In the genomic region with DNA sequence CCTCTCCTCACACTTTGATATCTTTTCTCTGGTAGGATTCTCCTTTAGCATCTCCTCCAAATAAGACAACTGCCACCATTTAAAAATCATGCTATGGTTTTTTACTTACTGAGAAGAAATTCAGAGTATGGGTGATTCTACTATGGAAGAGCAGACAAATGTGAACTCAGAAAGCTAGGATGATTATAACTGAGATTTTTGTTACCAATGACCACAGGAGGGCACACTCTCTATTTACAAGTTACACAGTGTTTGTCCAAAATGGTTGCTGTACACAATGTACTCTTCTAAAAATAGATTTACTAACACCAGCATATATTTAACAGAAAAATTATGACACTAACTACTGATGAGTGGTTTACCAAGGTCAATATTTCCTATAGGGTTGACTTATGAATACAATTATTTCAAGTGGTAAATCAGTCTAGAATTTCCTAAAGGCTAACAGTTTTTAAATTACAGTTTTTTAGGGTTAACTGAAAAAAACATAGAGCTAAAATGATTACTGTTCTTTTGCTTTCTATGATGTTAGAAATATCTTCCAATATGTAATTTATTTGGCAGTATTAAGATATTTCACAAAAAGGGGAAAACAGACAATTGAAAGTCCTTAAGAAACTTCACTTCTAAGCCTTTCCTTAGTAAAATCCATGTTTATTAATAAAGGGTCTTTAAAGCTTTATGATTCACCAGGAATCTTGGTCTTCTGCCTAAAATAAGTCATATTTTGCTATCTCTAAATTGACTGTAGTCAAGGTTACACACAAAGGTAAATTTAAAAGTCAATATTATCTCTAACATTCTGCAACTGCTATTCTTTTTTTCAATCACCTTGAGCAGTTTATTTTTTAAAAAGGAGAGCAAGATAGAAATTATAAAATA, we compare ENCODE assay signal across 1 cellular context.
TF ChIP-seq lines count a peak whose summit lies in the region.

No MANE protein-coding gene starts in this region.

TF ChIP-seq in HepG2, 621 proteins besides CTCF, POLR2A, EP300 and RAD21 (continued from another document and continues in another):
- TF ChIP-seq, protein P1, sequence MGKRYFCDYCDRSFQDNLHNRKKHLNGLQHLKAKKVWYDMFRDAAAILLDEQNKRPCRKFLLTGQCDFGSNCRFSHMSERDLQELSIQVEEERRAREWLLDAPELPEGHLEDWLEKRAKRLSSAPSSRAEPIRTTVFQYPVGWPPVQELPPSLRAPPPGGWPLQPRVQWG (CRISPR knock-in tag; IDR thresholded peaks at IDR 0.05; ENCODE audit: borderline replicate concordance, low read depth) = no peak
- TF ChIP-seq NCOA2 (CRISPR knock-in tag; IDR thresholded peaks at IDR 0.05) (0 out of 2 replicates have a peak, but pooled peaks have one; percentile 29), SIN3B (IDR thresholded peaks at IDR 0.05; ENCODE audit: low read length) (0 out of 2 replicates have a peak, but pooled peaks have one; percentile 44), ZNF883 (CRISPR knock-in tag; IDR thresholded peaks at IDR 0.05; ENCODE audit: not compliant biosample characterization) (no peak), ASH2L (IDR thresholded peaks at IDR 0.05; ENCODE audit: insufficient read length, low read depth, low read length) (peak; percentile 14), HNRNPLL (IDR thresholded peaks at IDR 0.05; ENCODE audit: low read depth, low read length, poor library complexity, severe bottlenecking) (no peak), GATAD2A (CRISPR knock-in tag; IDR thresholded peaks at IDR 0.05) (peak; percentile 51), HOXA3 (CRISPR knock-in tag; IDR thresholded peaks at IDR 0.05) (no peak), ZNF30 (CRISPR knock-in tag; IDR thresholded peaks at IDR 0.05) (no peak), FOXJ3 (CRISPR knock-in tag; IDR thresholded peaks at IDR 0.05; ENCODE audit: borderline replicate concordance) (peak; percentile 42; the same call in 1 of the 2 replicates), TSC22D2 (CRISPR knock-in tag; IDR thresholded peaks at IDR 0.05; ENCODE audit: borderline replicate concordance) (no peak), SMC3 (IDR thresholded peaks at IDR 0.05; ENCODE audit: low read length) (peak; percentile 84), IRF2 (CRISPR knock-in tag; IDR thresholded peaks at IDR 0.05) (0 out of 2 replicates have a peak, but pooled peaks have one; percentile 31), KAT8 (CRISPR knock-in tag; IDR thresholded peaks at IDR 0.05) (peak; percentile 50; the same call in 1 of the 2 replicates), ZNF775 (CRISPR knock-in tag; IDR thresholded peaks at IDR 0.05; ENCODE audit: borderline replicate concordance) (no peak), STAG1 (CRISPR knock-in tag; IDR thresholded peaks at IDR 0.05) (peak; percentile 78), FOXA1 (IDR thresholded peaks at IDR 0.05) (no peak), FOXA1 (CRISPR knock-in tag; IDR thresholded peaks at IDR 0.05) (peak; percentile 91), PPARG (CRISPR knock-in tag; conservative IDR thresholded peaks at IDR 0.05) (0 out of 2 replicates have a peak, but pooled peaks have one; percentile 30), JARID2 (CRISPR knock-in tag; IDR thresholded peaks at IDR 0.05; ENCODE audit: insufficient replicate concordance) (no peak), TMF1 (CRISPR knock-in tag; IDR thresholded peaks at IDR 0.05; ENCODE audit: low read depth) (no peak), EZH2 (conservative IDR thresholded peaks at IDR 0.05; ENCODE audit: low read depth, low read length) (no peak), CBX5 (CRISPR knock-in tag; IDR thresholded peaks at IDR 0.05; ENCODE audit: borderline replicate concordance) (no peak), FOXA3 (CRISPR knock-in tag; IDR thresholded peaks at IDR 0.05) (peak; percentile 93), FOXK1 (CRISPR knock-in tag; IDR thresholded peaks at IDR 0.05; ENCODE audit: borderline replicate concordance, low read depth) (peak; percentile 72; the same call in 1 of the 2 replicates), SOX13 (IDR thresholded peaks at IDR 0.05) (no peak), SOX13 (CRISPR knock-in tag; conservative IDR thresholded peaks at IDR 0.05 in 1 of 2, IDR thresholded peaks at IDR 0.05 in 1 of 2) (peak in 1 of 2 experiments; percentile 23; a peak in 1 of 4 replicates), BRD4 (CRISPR knock-in tag; IDR thresholded peaks at IDR 0.05) (no peak), ZNF616 (CRISPR knock-in tag; IDR thresholded peaks at IDR 0.05; ENCODE audit: low read depth) (no peak), KMT2B (CRISPR knock-in tag; IDR thresholded peaks at IDR 0.05) (peak; percentile 42; the same call in 1 of the 2 replicates), SRSF1 (optimal IDR thresholded peaks at IDR 0.05; ENCODE audit: low read depth, low read length) (no peak)
- TF ChIP-seq, protein P2, sequence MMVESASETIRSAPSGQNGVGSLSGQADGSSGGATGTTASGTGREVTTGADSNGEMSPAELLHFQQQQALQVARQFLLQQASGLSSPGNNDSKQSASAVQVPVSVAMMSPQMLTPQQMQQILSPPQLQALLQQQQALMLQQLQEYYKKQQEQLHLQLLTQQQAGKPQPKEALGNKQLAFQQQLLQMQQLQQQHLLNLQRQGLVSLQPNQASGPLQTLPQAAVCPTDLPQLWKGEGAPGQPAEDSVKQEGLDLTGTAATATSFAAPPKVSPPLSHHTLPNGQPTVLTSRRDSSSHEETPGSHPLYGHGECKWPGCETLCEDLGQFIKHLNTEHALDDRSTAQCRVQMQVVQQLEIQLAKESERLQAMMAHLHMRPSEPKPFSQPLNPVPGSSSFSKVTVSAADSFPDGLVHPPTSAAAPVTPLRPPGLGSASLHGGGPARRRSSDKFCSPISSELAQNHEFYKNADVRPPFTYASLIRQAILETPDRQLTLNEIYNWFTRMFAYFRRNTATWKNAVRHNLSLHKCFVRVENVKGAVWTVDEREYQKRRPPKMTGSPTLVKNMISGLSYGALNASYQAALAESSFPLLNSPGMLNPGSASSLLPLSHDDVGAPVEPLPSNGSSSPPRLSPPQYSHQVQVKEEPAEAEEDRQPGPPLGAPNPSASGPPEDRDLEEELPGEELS (CRISPR knock-in tag; IDR thresholded peaks at IDR 0.05) = peak; percentile 68
- TF ChIP-seq, protein P3, sequence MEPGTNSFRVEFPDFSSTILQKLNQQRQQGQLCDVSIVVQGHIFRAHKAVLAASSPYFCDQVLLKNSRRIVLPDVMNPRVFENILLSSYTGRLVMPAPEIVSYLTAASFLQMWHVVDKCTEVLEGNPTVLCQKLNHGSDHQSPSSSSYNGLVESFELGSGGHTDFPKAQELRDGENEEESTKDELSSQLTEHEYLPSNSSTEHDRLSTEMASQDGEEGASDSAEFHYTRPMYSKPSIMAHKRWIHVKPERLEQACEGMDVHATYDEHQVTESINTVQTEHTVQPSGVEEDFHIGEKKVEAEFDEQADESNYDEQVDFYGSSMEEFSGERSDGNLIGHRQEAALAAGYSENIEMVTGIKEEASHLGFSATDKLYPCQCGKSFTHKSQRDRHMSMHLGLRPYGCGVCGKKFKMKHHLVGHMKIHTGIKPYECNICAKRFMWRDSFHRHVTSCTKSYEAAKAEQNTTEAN (CRISPR knock-in tag; conservative IDR thresholded peaks at IDR 0.05) = 0 out of 2 replicates have a peak, but pooled peaks have one; percentile 35
- TF ChIP-seq, protein P4, sequence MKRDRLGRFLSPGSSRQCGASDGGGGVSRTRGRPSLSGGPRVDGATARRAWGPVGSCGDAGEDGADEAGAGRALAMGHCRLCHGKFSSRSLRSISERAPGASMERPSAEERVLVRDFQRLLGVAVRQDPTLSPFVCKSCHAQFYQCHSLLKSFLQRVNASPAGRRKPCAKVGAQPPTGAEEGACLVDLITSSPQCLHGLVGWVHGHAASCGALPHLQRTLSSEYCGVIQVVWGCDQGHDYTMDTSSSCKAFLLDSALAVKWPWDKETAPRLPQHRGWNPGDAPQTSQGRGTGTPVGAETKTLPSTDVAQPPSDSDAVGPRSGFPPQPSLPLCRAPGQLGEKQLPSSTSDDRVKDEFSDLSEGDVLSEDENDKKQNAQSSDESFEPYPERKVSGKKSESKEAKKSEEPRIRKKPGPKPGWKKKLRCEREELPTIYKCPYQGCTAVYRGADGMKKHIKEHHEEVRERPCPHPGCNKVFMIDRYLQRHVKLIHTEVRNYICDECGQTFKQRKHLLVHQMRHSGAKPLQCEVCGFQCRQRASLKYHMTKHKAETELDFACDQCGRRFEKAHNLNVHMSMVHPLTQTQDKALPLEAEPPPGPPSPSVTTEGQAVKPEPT (CRISPR knock-in tag; IDR thresholded peaks at IDR 0.05; ENCODE audit: low read depth) = no peak
- TF ChIP-seq, protein P5, sequence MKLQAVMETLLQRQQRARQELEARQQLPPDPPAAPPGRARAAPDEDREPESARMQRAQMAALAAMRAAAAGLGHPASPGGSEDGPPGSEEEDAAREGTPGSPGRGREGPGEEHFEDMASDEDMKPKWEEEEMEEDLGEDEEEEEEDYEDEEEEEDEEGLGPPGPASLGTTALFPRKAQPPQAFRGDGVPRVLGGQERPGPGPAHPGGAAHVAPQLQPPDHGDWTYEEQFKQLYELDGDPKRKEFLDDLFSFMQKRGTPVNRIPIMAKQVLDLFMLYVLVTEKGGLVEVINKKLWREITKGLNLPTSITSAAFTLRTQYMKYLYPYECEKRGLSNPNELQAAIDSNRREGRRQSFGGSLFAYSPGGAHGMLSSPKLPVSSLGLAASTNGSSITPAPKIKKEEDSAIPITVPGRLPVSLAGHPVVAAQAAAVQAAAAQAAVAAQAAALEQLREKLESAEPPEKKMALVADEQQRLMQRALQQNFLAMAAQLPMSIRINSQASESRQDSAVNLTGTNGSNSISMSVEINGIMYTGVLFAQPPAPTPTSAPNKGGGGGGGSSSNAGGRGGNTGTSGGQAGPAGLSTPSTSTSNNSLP (IDR thresholded peaks at IDR 0.05; ENCODE audit: low read depth, low read length) = 0 out of 2 replicates have a peak, but pooled peaks have one; percentile 39
- TF ChIP-seq, protein P6, sequence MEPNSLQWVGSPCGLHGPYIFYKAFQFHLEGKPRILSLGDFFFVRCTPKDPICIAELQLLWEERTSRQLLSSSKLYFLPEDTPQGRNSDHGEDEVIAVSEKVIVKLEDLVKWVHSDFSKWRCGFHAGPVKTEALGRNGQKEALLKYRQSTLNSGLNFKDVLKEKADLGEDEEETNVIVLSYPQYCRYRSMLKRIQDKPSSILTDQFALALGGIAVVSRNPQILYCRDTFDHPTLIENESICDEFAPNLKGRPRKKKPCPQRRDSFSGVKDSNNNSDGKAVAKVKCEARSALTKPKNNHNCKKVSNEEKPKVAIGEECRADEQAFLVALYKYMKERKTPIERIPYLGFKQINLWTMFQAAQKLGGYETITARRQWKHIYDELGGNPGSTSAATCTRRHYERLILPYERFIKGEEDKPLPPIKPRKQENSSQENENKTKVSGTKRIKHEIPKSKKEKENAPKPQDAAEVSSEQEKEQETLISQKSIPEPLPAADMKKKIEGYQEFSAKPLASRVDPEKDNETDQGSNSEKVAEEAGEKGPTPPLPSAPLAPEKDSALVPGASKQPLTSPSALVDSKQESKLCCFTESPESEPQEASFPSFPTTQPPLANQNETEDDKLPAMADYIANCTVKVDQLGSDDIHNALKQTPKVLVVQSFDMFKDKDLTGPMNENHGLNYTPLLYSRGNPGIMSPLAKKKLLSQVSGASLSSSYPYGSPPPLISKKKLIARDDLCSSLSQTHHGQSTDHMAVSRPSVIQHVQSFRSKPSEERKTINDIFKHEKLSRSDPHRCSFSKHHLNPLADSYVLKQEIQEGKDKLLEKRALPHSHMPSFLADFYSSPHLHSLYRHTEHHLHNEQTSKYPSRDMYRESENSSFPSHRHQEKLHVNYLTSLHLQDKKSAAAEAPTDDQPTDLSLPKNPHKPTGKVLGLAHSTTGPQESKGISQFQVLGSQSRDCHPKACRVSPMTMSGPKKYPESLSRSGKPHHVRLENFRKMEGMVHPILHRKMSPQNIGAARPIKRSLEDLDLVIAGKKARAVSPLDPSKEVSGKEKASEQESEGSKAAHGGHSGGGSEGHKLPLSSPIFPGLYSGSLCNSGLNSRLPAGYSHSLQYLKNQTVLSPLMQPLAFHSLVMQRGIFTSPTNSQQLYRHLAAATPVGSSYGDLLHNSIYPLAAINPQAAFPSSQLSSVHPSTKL (CRISPR knock-in tag; IDR thresholded peaks at IDR 0.05) = peak; percentile 32
- TF ChIP-seq, protein P7, sequence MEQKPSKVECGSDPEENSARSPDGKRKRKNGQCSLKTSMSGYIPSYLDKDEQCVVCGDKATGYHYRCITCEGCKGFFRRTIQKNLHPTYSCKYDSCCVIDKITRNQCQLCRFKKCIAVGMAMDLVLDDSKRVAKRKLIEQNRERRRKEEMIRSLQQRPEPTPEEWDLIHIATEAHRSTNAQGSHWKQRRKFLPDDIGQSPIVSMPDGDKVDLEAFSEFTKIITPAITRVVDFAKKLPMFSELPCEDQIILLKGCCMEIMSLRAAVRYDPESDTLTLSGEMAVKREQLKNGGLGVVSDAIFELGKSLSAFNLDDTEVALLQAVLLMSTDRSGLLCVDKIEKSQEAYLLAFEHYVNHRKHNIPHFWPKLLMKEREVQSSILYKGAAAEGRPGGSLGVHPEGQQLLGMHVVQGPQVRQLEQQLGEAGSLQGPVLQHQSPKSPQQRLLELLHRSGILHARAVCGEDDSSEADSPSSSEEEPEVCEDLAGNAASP (CRISPR knock-in tag; IDR thresholded peaks at IDR 0.05; ENCODE audit: borderline replicate concordance) = peak; percentile 50; the same call in 1 of the 2 replicates
- TF ChIP-seq, protein P8, sequence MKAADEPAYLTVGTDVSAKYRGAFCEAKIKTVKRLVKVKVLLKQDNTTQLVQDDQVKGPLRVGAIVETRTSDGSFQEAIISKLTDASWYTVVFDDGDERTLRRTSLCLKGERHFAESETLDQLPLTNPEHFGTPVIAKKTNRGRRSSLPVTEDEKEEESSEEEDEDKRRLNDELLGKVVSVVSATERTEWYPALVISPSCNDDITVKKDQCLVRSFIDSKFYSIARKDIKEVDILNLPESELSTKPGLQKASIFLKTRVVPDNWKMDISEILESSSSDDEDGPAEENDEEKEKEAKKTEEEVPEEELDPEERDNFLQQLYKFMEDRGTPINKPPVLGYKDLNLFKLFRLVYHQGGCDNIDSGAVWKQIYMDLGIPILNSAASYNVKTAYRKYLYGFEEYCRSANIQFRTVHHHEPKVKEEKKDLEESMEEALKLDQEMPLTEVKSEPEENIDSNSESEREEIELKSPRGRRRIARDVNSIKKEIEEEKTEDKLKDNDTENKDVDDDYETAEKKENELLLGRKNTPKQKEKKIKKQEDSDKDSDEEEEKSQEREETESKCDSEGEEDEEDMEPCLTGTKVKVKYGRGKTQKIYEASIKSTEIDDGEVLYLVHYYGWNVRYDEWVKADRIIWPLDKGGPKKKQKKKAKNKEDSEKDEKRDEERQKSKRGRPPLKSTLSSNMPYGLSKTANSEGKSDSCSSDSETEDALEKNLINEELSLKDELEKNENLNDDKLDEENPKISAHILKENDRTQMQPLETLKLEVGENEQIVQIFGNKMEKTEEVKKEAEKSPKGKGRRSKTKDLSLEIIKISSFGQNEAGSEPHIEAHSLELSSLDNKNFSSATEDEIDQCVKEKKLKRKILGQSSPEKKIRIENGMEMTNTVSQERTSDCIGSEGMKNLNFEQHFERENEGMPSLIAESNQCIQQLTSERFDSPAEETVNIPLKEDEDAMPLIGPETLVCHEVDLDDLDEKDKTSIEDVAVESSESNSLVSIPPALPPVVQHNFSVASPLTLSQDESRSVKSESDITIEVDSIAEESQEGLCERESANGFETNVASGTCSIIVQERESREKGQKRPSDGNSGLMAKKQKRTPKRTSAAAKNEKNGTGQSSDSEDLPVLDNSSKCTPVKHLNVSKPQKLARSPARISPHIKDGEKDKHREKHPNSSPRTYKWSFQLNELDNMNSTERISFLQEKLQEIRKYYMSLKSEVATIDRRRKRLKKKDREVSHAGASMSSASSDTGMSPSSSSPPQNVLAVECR (CRISPR knock-in tag; IDR thresholded peaks at IDR 0.05; ENCODE audit: borderline replicate concordance) = no peak
- TF ChIP-seq, protein P9, sequence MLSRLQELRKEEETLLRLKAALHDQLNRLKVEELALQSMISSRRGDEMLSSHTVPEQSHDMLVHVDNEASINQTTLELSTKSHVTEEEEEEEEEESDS (CRISPR knock-in tag; IDR thresholded peaks at IDR 0.05; ENCODE audit: borderline replicate concordance) = no peak
- TF ChIP-seq, protein P10, sequence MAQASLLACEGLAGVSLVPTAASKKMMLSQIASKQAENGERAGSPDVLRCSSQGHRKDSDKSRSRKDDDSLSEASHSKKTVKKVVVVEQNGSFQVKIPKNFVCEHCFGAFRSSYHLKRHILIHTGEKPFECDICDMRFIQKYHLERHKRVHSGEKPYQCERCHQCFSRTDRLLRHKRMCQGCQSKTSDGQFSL (CRISPR knock-in tag; IDR thresholded peaks at IDR 0.05) = no peak
